Comparison of ENCODE assay signal across 29 cellular contexts in the genomic region with DNA sequence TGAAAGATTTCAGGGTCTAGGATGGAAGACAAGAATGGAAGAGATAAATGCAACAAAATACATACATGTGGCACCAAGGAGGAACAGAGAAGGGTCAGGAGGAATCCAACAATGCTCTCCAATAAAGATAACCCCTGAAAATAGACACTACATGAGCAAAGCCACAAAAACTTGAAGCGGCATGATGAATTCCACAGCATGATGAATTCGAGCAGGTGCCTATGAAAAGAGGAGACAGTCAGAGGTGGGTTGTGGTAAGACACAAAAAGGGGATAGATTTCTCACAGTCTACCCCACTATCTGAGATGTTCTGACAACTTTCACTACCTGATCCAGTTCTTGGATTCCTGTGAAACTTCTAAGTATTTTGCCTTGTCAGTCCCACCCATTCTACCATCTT.
"Had no signal": no experiment of that assay in that cellular context is flagged by ENCODE, and none has a peak within 500 bp of the region (broad histone marks: within the 10 kb centered on the region; RNA-seq: fewer than 3 reads in every experiment).

No MANE protein-coding gene starts in this region.

- H3K4me1 ChIP-seq: neural progenitor cell, parathyroid adenoma, psoas muscle, right lobe of liver, sigmoid colon, spleen, suprapubic skin, testis, transverse colon, upper lobe of right lung, uterus had no signal

- H3K4me2 ChIP-seq: neural progenitor cell, smooth muscle cell had no signal

- H3K4me3 ChIP-seq: neural progenitor cell, ovary, psoas muscle, right lobe of liver, sigmoid colon, skin epidermis, smooth muscle cell, spleen, suprapubic skin, testis, tibial artery, transverse colon, upper lobe of right lung, uterus had no signal

- H3K27me3 ChIP-seq: neural progenitor cell, ovary, right lobe of liver, sigmoid colon, spleen, suprapubic skin, testis, tibial artery, transverse colon, upper lobe of right lung, uterus had no signal

- H3K9ac ChIP-seq: neural progenitor cell, parathyroid adenoma had no signal

- H2AFZ ChIP-seq: neural progenitor cell, parathyroid adenoma had no signal

- H3K36me3 ChIP-seq: neural progenitor cell, ovary, right lobe of liver, sigmoid colon, spleen, suprapubic skin, tibial artery, transverse colon, upper lobe of right lung, uterus had no signal

- H3K79me2 ChIP-seq: parathyroid adenoma had no signal

- H3K9me3 ChIP-seq: ovary, psoas muscle, right lobe of liver, sigmoid colon, spleen, suprapubic skin, testis, tibial artery, transverse colon, upper lobe of right lung, uterus had no signal

- DNase-seq: natural killer cell; occipital lobe; ovary; posterior cingulate gyrus; psoas muscle; right cardiac atrium; right lobe of liver; sigmoid colon; spleen; stimulated activated CD4-positive, alpha-beta T cell treated with anti-CD3 and anti-CD28 coated beads, Interleukin-12 subunit alpha, Interleukin-12 subunit beta, amount 100 ng/mL, for 4 hours; stimulated activated CD4-positive, alpha-beta T cell treated with anti-CD3 and anti-CD28 coated beads, Interleukin-1b, Interleukin-23, amount 100 ng/mL, for 48 hours; stimulated activated CD4-positive, alpha-beta T cell treated with anti-CD3 and anti-CD28 coated beads, Interleukin-4, amount 100 ng/mL, for 1 hour; stimulated activated CD4-positive, alpha-beta T cell treated with anti-CD3 and anti-CD28 coated beads, Interleukin-4, amount 100 ng/mL, for 4 hours; stimulated activated CD8-positive, alpha-beta memory T cell treated with anti-CD3 and anti-CD28 coated beads, Interleukin-4, amount 100 ng/mL, for 48 hours; stimulated activated naive CD4-positive, alpha-beta T cell; stimulated activated naive CD8-positive, alpha-beta T cell treated with anti-CD3 and anti-CD28 coated beads, Interleukin-15, amount 100 ng/mL, for 72 hours; stimulated activated naive CD8-positive, alpha-beta T cell treated with anti-CD3 and anti-CD28 coated beads, Interleukin-15, Interleukin-2, amounts not matched to agents 100 U/mL and 50 U/mL, for 24 hours; substantia nigra; testis; tibial artery; transverse colon; upper lobe of right lung; uterus had no signal

- ATAC-seq: natural killer cell; psoas muscle; right cardiac atrium; right lobe of liver; stimulated activated memory B cell treated with anti-CD40 and anti-IgM and Interleukin-4, amounts not matched to agents 10 μg/mL and 1 μg/mL and 100 μg/mL, for 72 hours; stimulated activated naive CD8-positive, alpha-beta T cell treated with anti-CD3 and anti-CD28 coated beads, Interleukin-15, amount 100 ng/mL, for 72 hours; stimulated activated naive CD8-positive, alpha-beta T cell treated with anti-CD3 and anti-CD28 coated beads, Interleukin-15, Interleukin-2, amounts not matched to agents 100 U/mL and 50 U/mL, for 24 hours; upper lobe of right lung had no signal

- H3K27ac ChIP-seq: neural progenitor cell, ovary, parathyroid adenoma, psoas muscle, right lobe of liver, sigmoid colon, skin epidermis, spleen, suprapubic skin, testis, tibial artery, transverse colon, upper lobe of right lung, uterus had no signal
